ENCODE assay signal across 24 cellular contexts in the genomic region with DNA sequence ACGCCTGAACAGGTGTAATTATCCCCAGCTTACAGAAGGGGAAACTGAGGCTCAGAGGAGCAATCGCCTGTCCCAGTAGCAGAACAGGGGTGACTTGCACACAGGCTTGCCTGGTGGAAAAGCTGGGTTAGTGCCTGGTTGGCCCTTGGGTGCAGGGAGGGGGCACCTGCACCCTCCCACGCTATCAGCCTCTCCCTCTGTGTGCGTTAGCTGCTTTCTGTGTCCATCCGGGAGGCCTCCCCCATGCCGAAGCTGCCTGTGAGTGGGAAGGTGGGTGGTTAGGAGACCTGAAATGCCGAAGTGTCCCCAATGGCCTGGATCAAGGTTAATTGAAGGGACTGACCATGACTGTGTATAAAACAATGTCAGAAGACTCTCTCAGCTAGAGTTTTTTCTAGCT.
DNase-seq lines count a peak whose midpoint lies in the region; TF ChIP-seq lines count a peak whose summit lies in the region.
"Had no signal": no experiment of that assay in that cellular context is flagged by ENCODE, and none has a peak within 500 bp of the region (broad histone marks: within the 10 kb centered on the region; RNA-seq: fewer than 3 reads in every experiment).

No MANE protein-coding gene starts in this region.

- CTCF ChIA-PET in activated naive CD4-positive, alpha-beta T cell treated with anti-CD3 and anti-CD28 coated beads, Interleukin-2, amount 10 ng/mL, durations not matched to agents 7 days and 5 days (lab: Charles Lee), result interaction anchor here (0.6 to 2.9 kb wide), 11 partner anchors 9 to 1559 kb away, joined by 3 to 18 read pairs (median 4); no protein-coding TSS in a partner anchor

- H3K27ac ChIP-seq in SK-N-MC (peak overlapping the region; percentile 52; the same call in 1 of the 2 replicates), endodermal cell (ENCODE audit: low read depth, low read length) (no peak overlapping the region), testis (no peak overlapping the region)
- H3K27ac ChIP-seq: A549; BLaER1 treated with 17β-estradiol and CSF1 and Interleukin-3, amounts not matched to agents 10 nM and 100 nM had no signal

- H3K36me3 Mint-ChIP-seq in endodermal cell (ENCODE audit: low read depth), result no peaks in the 10 kb centered on the region
- H3K36me3 Mint-ChIP-seq in osteocyte (ENCODE audit: unreplicated experiment), result no peaks in the 10 kb centered on the region
- no peaks in the 10 kb centered on the region for H3K36me3 Mint-ChIP-seq in activated naive CD4-positive, alpha-beta T cell treated with anti-CD3 and anti-CD28 coated beads, Interleukin-2, amount 10 ng/mL, durations not matched to agents 7 days and 5 days
- H3K36me3 Mint-ChIP-seq: CD14-positive monocyte; CD8-positive, alpha-beta memory T cell had no signal

- H3K27ac Mint-ChIP-seq in endodermal cell, result no peak overlapping the region
- no peak overlapping the region for H3K27ac Mint-ChIP-seq in osteocyte (ENCODE audit: unreplicated experiment)
- H3K27ac Mint-ChIP-seq in activated naive CD4-positive, alpha-beta T cell treated with anti-CD3 and anti-CD28 coated beads, Interleukin-2, amount 10 ng/mL, durations not matched to agents 7 days and 5 days, result no peak overlapping the region
- H3K27ac Mint-ChIP-seq: CD14-positive monocyte; CD4-positive, alpha-beta T cell; CD8-positive, alpha-beta memory T cell; GM23338 had no signal

- TF ChIP-seq CTCF in endodermal cell (conservative IDR thresholded peaks at IDR 0.05) (no peak), osteocyte (IDR thresholded peaks at IDR 0.05) (no peak), testis (IDR thresholded peaks at IDR 0.05) (no peak)

- 80 to 90% methylated on average over 1 to 7 of the region's 7 CpGs for WGBS in endodermal cell (ENCODE audit: insufficient coverage in 1 of 2, insufficient read length in 1 of 2), 2 experiments
- 67 to 76% methylated on average over 7 of the region's 7 CpGs for WGBS in testis, 2 donors

- H3K4me3 ChIP-seq in SK-N-MC (no peak overlapping the region), endodermal cell (ENCODE audit: low read length) (no peak overlapping the region), testis (no peak overlapping the region)
- H3K4me3 ChIP-seq: A549; BLaER1 treated with 17β-estradiol and CSF1 and Interleukin-3, amounts not matched to agents 10 nM and 100 nM; GM23338; HAP-1 had no signal

- H3K36me3 ChIP-seq in SK-N-MC (ENCODE audit: insufficient read depth, low read length) (no peaks in the 10 kb centered on the region), endodermal cell (ENCODE audit: control insufficient read depth, insufficient read depth, low read length) (no peaks in the 10 kb centered on the region), testis (ENCODE audit: low read depth, missing control alignments) (no peaks in the 10 kb centered on the region)
- H3K36me3 ChIP-seq: BE2C; BLaER1 treated with 17β-estradiol and CSF1 and Interleukin-3, amounts not matched to agents 10 nM and 100 nM; HAP-1 had no signal

- H3K27me3 ChIP-seq in endodermal cell (ENCODE audit: control insufficient read depth, insufficient read depth, low read length, poor library complexity, severe bottlenecking) (no peaks in the 10 kb centered on the region), testis (no peaks in the 10 kb centered on the region)
- H3K27me3 ChIP-seq: BE2C had no signal

- no peaks in the 10 kb centered on the region for H3K9me3 ChIP-seq in SK-N-MC (ENCODE audit: low read depth, low read length)
- no peaks in the 10 kb centered on the region for H3K9me3 ChIP-seq in endodermal cell (ENCODE audit: control insufficient read depth, low read length)
- no peaks in the 10 kb centered on the region for H3K9me3 ChIP-seq in testis
- H3K9me3 ChIP-seq: A549; BE2C; BLaER1 treated with 17β-estradiol and CSF1 and Interleukin-3, amounts not matched to agents 10 nM and 100 nM; HAP-1 had no signal

- H3K4me1 Mint-ChIP-seq in endodermal cell, result peaks cover 4% of the 10 kb centered on the region
- no peaks in the 10 kb centered on the region for H3K4me1 Mint-ChIP-seq in osteocyte (ENCODE audit: unreplicated experiment)
- no peaks in the 10 kb centered on the region for H3K4me1 Mint-ChIP-seq in activated naive CD4-positive, alpha-beta T cell treated with anti-CD3 and anti-CD28 coated beads, Interleukin-2, amount 10 ng/mL, durations not matched to agents 7 days and 5 days
- H3K4me1 Mint-ChIP-seq: CD14-positive monocyte; CD8-positive, alpha-beta memory T cell had no signal

- no peak overlapping the region for H3K4me3 Mint-ChIP-seq in endodermal cell
- no peak overlapping the region for H3K4me3 Mint-ChIP-seq in osteocyte (ENCODE audit: unreplicated experiment)
- no peak overlapping the region for H3K4me3 Mint-ChIP-seq in activated naive CD4-positive, alpha-beta T cell treated with anti-CD3 and anti-CD28 coated beads, Interleukin-2, amount 10 ng/mL, durations not matched to agents 7 days and 5 days
- H3K4me3 Mint-ChIP-seq: CD14-positive monocyte; CD4-positive, alpha-beta T cell; CD8-positive, alpha-beta memory T cell; GM23338 had no signal

- no peak for TF ChIP-seq POLR2A in testis (IDR thresholded peaks at IDR 0.05)

- peaks cover 3% of the 10 kb centered on the region for H3K27me3 Mint-ChIP-seq in endodermal cell (ENCODE audit: insufficient read depth)
- peaks cover 7% of the 10 kb centered on the region for H3K27me3 Mint-ChIP-seq in osteocyte (ENCODE audit: unreplicated experiment)
- H3K27me3 Mint-ChIP-seq in activated naive CD4-positive, alpha-beta T cell treated with anti-CD3 and anti-CD28 coated beads, Interleukin-2, amount 10 ng/mL, durations not matched to agents 7 days and 5 days, result peaks cover 19% of the 10 kb centered on the region

- H3K9me3 Mint-ChIP-seq in endodermal cell (no peaks in the 10 kb centered on the region), osteocyte (ENCODE audit: unreplicated experiment) (no peaks in the 10 kb centered on the region)
- H3K9me3 Mint-ChIP-seq in activated naive CD4-positive, alpha-beta T cell treated with anti-CD3 and anti-CD28 coated beads, Interleukin-2, amount 10 ng/mL, durations not matched to agents 7 days and 5 days, result no peaks in the 10 kb centered on the region
- H3K9me3 Mint-ChIP-seq: CD14-positive monocyte; CD4-positive, alpha-beta T cell; GM23338 had no signal

- no peak overlapping the region for H3K9ac ChIP-seq in SK-N-MC (ENCODE audit: insufficient read length)
- H3K9ac ChIP-seq in endodermal cell (ENCODE audit: extremely low read depth, low read length, poor library complexity, severe bottlenecking), result no peak overlapping the region
- H3K9ac ChIP-seq: BLaER1 treated with 17β-estradiol and CSF1 and Interleukin-3, amounts not matched to agents 10 nM and 100 nM had no signal

- H3K4me1 ChIP-seq in endodermal cell (ENCODE audit: control insufficient read depth, insufficient read depth, low read length), result no peaks in the 10 kb centered on the region
- H3K4me1 ChIP-seq in testis, result peaks cover 33% of the 10 kb centered on the region
- H3K4me1 ChIP-seq: BE2C had no signal

- intact Hi-C loops in testis (cut with DNase I; ENCODE audit: low total_unique reads), result no loop called here

- DNase-seq in SK-N-MC (ENCODE audit: low read depth, low spot score), result no peak
- DNase-seq in endodermal cell, result peak; percentile 37
- peak; percentile 77 for DNase-seq in osteocyte (ENCODE audit: extremely low spot score, unreplicated experiment)
- DNase-seq in testis, result peak; percentile 47
- DNase-seq in cerebellar nuclear complex (lab: John Stamatoyannopoulos, UW), result no peak
- DNase-seq in activated naive CD4-positive, alpha-beta T cell treated with anti-CD3 and anti-CD28 coated beads, Interleukin-2, amount 10 ng/mL, durations not matched to agents 7 days and 5 days, result no peak
- no peak for DNase-seq in COLO829 (ENCODE audit: low spot score)
- DNase-seq in activated effector memory CD4-positive, alpha-beta T cell treated with Interleukin-2 at 50 U/mL for 16 hours, result no peak
- DNase-seq: 8988T; ACHN; AML-193; BE2C; Calu3; CD4-positive, alpha-beta T cell; CD8-positive, alpha-beta memory T cell; COR-L47; DMS53; DMS79 treated with DMSO at 0.1 percent for 48 hours; GF-D8 had no signal

Comparison
In these comparisons a context has a peak if more than half of its experiments do, and no peak if none do; other contexts are left out.
1. DNase-seq: peak in endodermal cell (single experiment), osteocyte (single experiment) and testis (single experiment); none in SK-N-MC (single experiment), cerebellar nuclear complex (0 of 2), activated naive CD4-positive, alpha-beta T cell treated with anti-CD3 and anti-CD28 coated beads, Interleukin-2, amount 10 ng/mL, durations not matched to agents 7 days and 5 days (single experiment), COLO829 (single experiment) and activated effector memory CD4-positive, alpha-beta T cell treated with Interleukin-2 at 50 U/mL for 16 hours (single experiment).